ENCODE assay signal across 8 cellular contexts in genomic region chr4:37758226-37758625, GRCh38.
DNase-seq lines count a peak whose midpoint lies in the region; ATAC-seq and TF ChIP-seq lines count a peak whose summit lies in the region.
"Had no signal": no experiment of that assay in that cellular context is flagged by ENCODE, and none has a peak within 500 bp of the region (broad histone marks: within the 10 kb centered on the region; RNA-seq: fewer than 3 reads in every experiment).

No MANE protein-coding gene starts in this region.

- no TSS peak for BruUV-seq in IMR-90 (replicated peaks; lab: Mats Ljungman, UMichigan)

- no peak overlapping the region for H3K4ac ChIP-seq in IMR-90 (ENCODE audit: low read depth, low read length)

- no peak overlapping the region for H2BK15ac ChIP-seq in IMR-90 (ENCODE audit: low read depth, low read length)

- no peak overlapping the region for H3K14ac ChIP-seq in IMR-90 (replicated peaks; ENCODE audit: low read depth, low read length)

- no peak overlapping the region for H3K56ac ChIP-seq in IMR-90 (ENCODE audit: extremely low read depth, insufficient read depth, low read length)

- H3K27me3 ChIP-seq in IMR-90 (ENCODE audit: control insufficient read depth, insufficient read depth, low read length): peaks cover 27% of the 10 kb centered on the region
- no peaks in the 10 kb centered on the region for H3K27me3 ChIP-seq in kidney epithelial cell (ENCODE audit: control insufficient read depth, insufficient read depth, low read length)
- H3K27me3 ChIP-seq in thoracic aorta (replicated peaks; ENCODE audit: insufficient read depth): no peaks in the 10 kb centered on the region

- dilution Hi-C loops in IMR-90 (cut with HindIII; ENCODE audit: low sequenced_read_pairs, unreplicated experiment): no loop called here

- H2BK120ac ChIP-seq in IMR-90 (ENCODE audit: low read depth, low read length): no peak overlapping the region

- H3K79me1 ChIP-seq in IMR-90 (ENCODE audit: low read depth in 1 of 2, low read length in 2 of 2): no peaks in the 10 kb centered on the region

- no peak for ATAC-seq in IMR-90 (ENCODE audit: low read depth)
- ATAC-seq in thoracic aorta (ENCODE audit: insufficient number of reproducible peaks, low FRiP score, low read depth): peak; percentile 48

- no peak overlapping the region for H3K18ac ChIP-seq in IMR-90 (ENCODE audit: low read depth, low read length)

- CTCF ChIA-PET in IMR-90 (lab: Yijun Ruan, JAX): no interaction called here

- no peak overlapping the region for H2AK9ac ChIP-seq in IMR-90 (replicated peaks; ENCODE audit: low read depth, low read length, poor library complexity)

- no peak overlapping the region for H4K5ac ChIP-seq in IMR-90 (ENCODE audit: low read depth, low read length)

- H3K27ac ChIP-seq in IMR-90 (ENCODE audit: insufficient read depth, low read length): no peak overlapping the region
- peak overlapping the region in 1 of 2 donors; percentile 45 for H3K27ac ChIP-seq in thoracic aorta

- no peaks in the 10 kb centered on the region for H3K9me1 ChIP-seq in IMR-90 (ENCODE audit: insufficient read depth, low read length)

- no peaks in the 10 kb centered on the region for H4K20me1 ChIP-seq in IMR-90 (ENCODE audit: insufficient read depth, low read length)

- no peak for TF ChIP-seq POLR2A in IMR-90 (IDR thresholded peaks at IDR 0.05; ENCODE audit: low read depth, low read length)

- TF ChIP-seq RAD21 in IMR-90 (IDR thresholded peaks at IDR 0.05; ENCODE audit: low read length): no peak

- H3K9ac ChIP-seq in IMR-90 (ENCODE audit: low read depth, low read length): no peak overlapping the region

- no peak overlapping the region for H2BK5ac ChIP-seq in IMR-90 (ENCODE audit: low read depth, low read length, poor library complexity, severe bottlenecking)

- H4K8ac ChIP-seq in IMR-90 (ENCODE audit: low read depth in 2 of 2, low read length in 2 of 2): no peak overlapping the region

- in situ Hi-C loops in IMR-90 (cut with MboI; ENCODE audit: low sequenced_read_pairs): no loop called here

- intact Hi-C loops in IMR-90 (cut with micrococcal nuclease): no loop called here

- POLR2A ChIA-PET in IMR-90 (lab: Charles Lee; ENCODE audit: unreplicated experiment): no interaction called here

- H3K4me1 ChIP-seq in IMR-90 (ENCODE audit: control insufficient read depth, insufficient read depth, low read length): peaks cover 2% of the 10 kb centered on the region; the same call in 1 of the 2 replicates
- peaks cover 16 to 23% of the 10 kb centered on the region in 2 donors for H3K4me1 ChIP-seq in thoracic aorta (ENCODE audit: control insufficient read depth in 1 of 2, low read depth in 2 of 2)

- TF ChIP-seq CTCF in IMR-90 (conservative IDR thresholded peaks at IDR 0.05; ENCODE audit: low read depth, low read length) (no peak), kidney epithelial cell (IDR thresholded peaks at IDR 0.05; ENCODE audit: insufficient read depth, low read length, poor library complexity, severe bottlenecking) (no peak), thoracic aorta (IDR thresholded peaks at IDR 0.05) (no peak)

- H3K4me3 ChIP-seq in IMR-90 (ENCODE audit: insufficient read depth, low read depth, low read length): no peak overlapping the region
- no peak overlapping the region for H3K4me3 ChIP-seq in kidney epithelial cell (ENCODE audit: low read depth, low read length)
- no peak overlapping the region for H3K4me3 ChIP-seq in thoracic aorta

- H3K9me3 ChIP-seq in IMR-90 (ENCODE audit: control insufficient read depth, insufficient read depth, low read length) (no peaks in the 10 kb centered on the region), thoracic aorta (no peaks in the 10 kb centered on the region)

- no peak overlapping the region for H2AFZ ChIP-seq in IMR-90 (replicated peaks; ENCODE audit: low read length, poor library complexity)

- no peak overlapping the region for H3K23ac ChIP-seq in IMR-90 (ENCODE audit: low read depth, low read length)

- H2AK5ac ChIP-seq in IMR-90 (ENCODE audit: low read depth, low read length): no peak overlapping the region

- H4K91ac ChIP-seq in IMR-90 (ENCODE audit: insufficient read depth, low read depth, low read length): no peak overlapping the region

- H3K36me3 ChIP-seq in IMR-90 (ENCODE audit: control insufficient read depth, insufficient read depth, low read length): no peaks in the 10 kb centered on the region
- H3K36me3 ChIP-seq in kidney epithelial cell (ENCODE audit: control insufficient read depth, insufficient read depth, low read length): no peaks in the 10 kb centered on the region
- H3K36me3 ChIP-seq in thoracic aorta: no peaks in the 10 kb centered on the region

- H3K4me2 ChIP-seq in IMR-90 (ENCODE audit: low read depth, low read length): no peak overlapping the region

- H2BK20ac ChIP-seq in IMR-90 (ENCODE audit: low read depth, low read length): no peak overlapping the region

- peak; percentile 41 for DNase-seq in IMR-90
- DNase-seq in astrocyte of the hippocampus (ENCODE audit: low read depth, low spot score): peak; percentile 23
- peak; percentile 16 for DNase-seq in kidney epithelial cell (ENCODE audit: low read depth)
- DNase-seq in thoracic aorta (ENCODE audit: low spot score): peak; percentile 9
- no peak for DNase-seq in HuH-7 (ENCODE audit: low spot score)
- no peak for DNase-seq in activated CD4-positive, alpha-beta T cell treated with anti-CD3 and anti-CD28 coated beads for 4 hours
- DNase-seq in NCI-H82 treated with DMSO at 0.1 percent for 48 hours (lab: John Stamatoyannopoulos, UW; ENCODE audit: unreplicated experiment): no peak
- DNase-seq: NCI-H1048 had no signal

- no CpG with 5 or more reads among the region's 1 CpG for WGBS in IMR-90 (ENCODE audit: extremely low coverage in 2 of 2, insufficient read length in 1 of 2), 2 experiments

TF ChIP-seq in IMR-90, 13 proteins besides CTCF, POLR2A, EP300 and RAD21:
- TF ChIP-seq SMC3 (IDR thresholded peaks at IDR 0.05; ENCODE audit: low read depth, low read length) (no peak), MAZ (IDR thresholded peaks at IDR 0.05; ENCODE audit: borderline replicate concordance, low read depth, low read length) (no peak), RCOR1 (IDR thresholded peaks at IDR 0.05; ENCODE audit: insufficient replicate concordance, low read length) (no peak), NFE2L2 (IDR thresholded peaks at IDR 0.05; ENCODE audit: low read depth, low read length) (no peak), RFX5 (IDR thresholded peaks at IDR 0.05; ENCODE audit: low read depth, low read length) (no peak), BHLHE40 (IDR thresholded peaks at IDR 0.05; ENCODE audit: low read depth, low read length) (no peak), CHD1 (IDR thresholded peaks at IDR 0.05; ENCODE audit: low read depth, low read length) (no peak), CEBPB (IDR thresholded peaks at IDR 0.05; ENCODE audit: low read depth, low read length) (no peak), ELK1 (IDR thresholded peaks at IDR 0.05; ENCODE audit: borderline replicate concordance, low read depth, low read length) (no peak), FOS (IDR thresholded peaks at IDR 0.05; ENCODE audit: low read depth, low read length) (no peak), MXI1 (IDR thresholded peaks at IDR 0.05; ENCODE audit: borderline replicate concordance, low read depth, low read length) (no peak), USF2 (IDR thresholded peaks at IDR 0.05; ENCODE audit: low read depth, low read length) (no peak), MAFK (IDR thresholded peaks at IDR 0.05; ENCODE audit: low read depth, low read length) (no peak)

Comparison
In these comparisons a context has a peak if more than half of its experiments do, and no peak if none do; other contexts are left out.
1. DNase-seq: peak in IMR-90 (single experiment), astrocyte of the hippocampus (single experiment), kidney epithelial cell (single experiment) and thoracic aorta (single experiment); none in HuH-7 (single experiment), activated CD4-positive, alpha-beta T cell treated with anti-CD3 and anti-CD28 coated beads for 4 hours (0 of 2) and NCI-H82 treated with DMSO at 0.1 percent for 48 hours (single experiment).